1 cellular context compared by ENCODE assay signal in genomic region chr5:149037819-149038218, GRCh38.
A peak's percentile ranks its signal among the peaks of the same experiment; 100 is the strongest.
TF ChIP-seq lines count a peak whose summit lies in the region.

No MANE protein-coding gene starts in this region.

TF ChIP-seq in K562, 482 proteins besides CTCF, POLR2A, EP300 and RAD21 (continued from another document):
- TF ChIP-seq MGA (IDR thresholded peaks at IDR 0.05) (0 out of 2 replicates have a peak, but pooled peaks have one; percentile 39), PHB (CRISPR knock-in tag; IDR thresholded peaks at IDR 0.05) (no peak), L3MBTL2 (IDR thresholded peaks at IDR 0.05) (peak; percentile 46)
